17 cellular contexts compared by ENCODE assay signal in genomic region chr10:124994573-124995473, GRCh38. TPM values are rescaled to one million over a fixed set of nuclear protein-coding genes. Genes with fewer than 3 reads are reported as not detected.
A peak's percentile ranks its signal among the peaks of the same experiment; 100 is the strongest.
DNase-seq lines count a peak whose midpoint lies in the region; ATAC-seq and TF ChIP-seq lines count a peak whose summit lies in the region.
"Had no signal": no experiment of that assay in that cellular context is flagged by ENCODE, and none has a peak within 500 bp of the region (broad histone marks: within the 10 kb centered on the region; RNA-seq: fewer than 3 reads in every experiment).

No MANE protein-coding gene starts in this region.

- POLR2A ChIA-PET in MCF 10A (lab: Yijun Ruan, JAX) = interaction anchor here (0.6 kb wide), 1 partner anchor 13 kb away, joined by 3 read pairs; no protein-coding TSS in a partner anchor

- peaks cover 8% of the 10 kb centered on the region for H3K36me3 Mint-ChIP-seq in activated T-cell treated with anti-CD3 and anti-CD28 coated beads, Interleukin-2, amount 50 U/mL, for 24 hours (ENCODE audit: low read depth)
- H3K36me3 Mint-ChIP-seq in activated T-cell treated with anti-CD3 and anti-CD28 coated beads, Interleukin-2, amount 50 U/mL, for 72 hours (ENCODE audit: insufficient read depth in 2 of 2) = no peaks in the 10 kb centered on the region
- peaks cover 94% of the 10 kb centered on the region for H3K36me3 Mint-ChIP-seq in MCF 10A (ENCODE audit: insufficient read depth, unreplicated experiment)

- intact Hi-C loops in lower lobe of right lung (cut with DNase I) = no loop called here
- intact Hi-C loops in MCF 10A (cut with micrococcal nuclease) = no loop called here

- peaks cover 13% of the 10 kb centered on the region for H3K4me1 ChIP-seq in lower lobe of right lung
- H3K4me1 ChIP-seq: A549 had no signal

- H3K27ac ChIP-seq in lower lobe of right lung (no peak overlapping the region), temporal lobe (ENCODE audit: low read depth, low read length) (peak overlapping the region; percentile 51)
- H3K27ac ChIP-seq: A549, GM23248 had no signal

- H3K9me3 ChIP-seq in lower lobe of right lung = no peaks in the 10 kb centered on the region
- H3K9me3 ChIP-seq: A549 had no signal

- BruUV-seq in MCF 10A (replicated peaks; lab: Mats Ljungman, UMichigan) = no TSS peak

- H3K4me3 Mint-ChIP-seq in activated T-cell treated with anti-CD3 and anti-CD28 coated beads, Interleukin-2, amount 50 U/mL, for 24 hours = no peak overlapping the region
- H3K4me3 Mint-ChIP-seq in activated T-cell treated with anti-CD3 and anti-CD28 coated beads, Interleukin-2, amount 50 U/mL, for 72 hours = no peak overlapping the region
- H3K4me3 Mint-ChIP-seq in MCF 10A (ENCODE audit: unreplicated experiment) = no peak overlapping the region
- H3K4me3 Mint-ChIP-seq: CD8-positive, alpha-beta T cell had no signal

- no peak for TF ChIP-seq CTCF in lower lobe of right lung (IDR thresholded peaks at IDR 0.05)
- TF ChIP-seq CTCF in MCF 10A (IDR thresholded peaks at IDR 0.05; ENCODE audit: unreplicated experiment) = no peak

- H3K9me3 Mint-ChIP-seq in activated T-cell treated with anti-CD3 and anti-CD28 coated beads, Interleukin-2, amount 50 U/mL, for 24 hours = no peaks in the 10 kb centered on the region
- H3K9me3 Mint-ChIP-seq in activated T-cell treated with anti-CD3 and anti-CD28 coated beads, Interleukin-2, amount 50 U/mL, for 72 hours = no peaks in the 10 kb centered on the region
- H3K9me3 Mint-ChIP-seq in MCF 10A (ENCODE audit: unreplicated experiment) = no peaks in the 10 kb centered on the region
- H3K9me3 Mint-ChIP-seq: CD8-positive, alpha-beta T cell had no signal

- ATAC-seq in activated T-cell treated with anti-CD3 and anti-CD28 coated beads, Interleukin-2, amount 50 U/mL, for 72 hours (replicated peaks in 1 of 2) = no peak
- ATAC-seq in lower lobe of right lung = no peak
- ATAC-seq: A549; CD8-positive, alpha-beta T cell had no signal

- DNase-seq in activated T-cell treated with anti-CD3 and anti-CD28 coated beads, Interleukin-2, amount 50 U/mL, for 24 hours = peak; percentile 24
- DNase-seq in activated T-cell treated with anti-CD3 and anti-CD28 coated beads, Interleukin-2, amount 50 U/mL, for 72 hours = no peak
- peak; percentile 70 for DNase-seq in cerebellum (ENCODE audit: low spot score)
- peak; percentile 43 for DNase-seq in lower lobe of right lung
- no peak for DNase-seq in NCI-H524 treated with DMSO at 0.1 percent for 48 hours (lab: John Stamatoyannopoulos, UW)
- no peak for DNase-seq in MCF 10A (ENCODE audit: unreplicated experiment)
- no peak for DNase-seq in NCI-H2081 treated with DMSO at 0.1 percent for 48 hours (lab: John Stamatoyannopoulos, UW)
- DNase-seq: activated CD4-positive, alpha-beta T cell treated with anti-CD3 and anti-CD28 coated beads, Interleukin-2, amount 50 U/mL, for 4 hours; activated effector memory CD4-positive, alpha-beta T cell treated with Interleukin-2 at 50 U/mL for 16 hours; foreskin fibroblast; GM23248; SIG-M5; stimulated activated CD4-positive, alpha-beta T cell treated with anti-CD3 and anti-CD28 coated beads, Interleukin-2, amount 100 ng/mL, for 48 hours; T1000 had no signal

- CTCF ChIA-PET in MCF 10A (lab: Yijun Ruan, JAX) = interaction anchor here (0.6 kb wide), 1 partner anchor 61 kb away, joined by 3 read pairs; no protein-coding TSS in a partner anchor

- H3K27me3 ChIP-seq in lower lobe of right lung (ENCODE audit: low read depth) = no peaks in the 10 kb centered on the region

- peaks cover 92% of the 10 kb centered on the region for H3K36me3 ChIP-seq in lower lobe of right lung

- no peak overlapping the region for H3K4me3 ChIP-seq in lower lobe of right lung
- H3K4me3 ChIP-seq: A549, GM23248 had no signal

- no peaks in the 10 kb centered on the region for H3K4me1 Mint-ChIP-seq in activated T-cell treated with anti-CD3 and anti-CD28 coated beads, Interleukin-2, amount 50 U/mL, for 24 hours (ENCODE audit: low read depth)
- H3K4me1 Mint-ChIP-seq in activated T-cell treated with anti-CD3 and anti-CD28 coated beads, Interleukin-2, amount 50 U/mL, for 72 hours (ENCODE audit: low read depth) = no peaks in the 10 kb centered on the region
- no peaks in the 10 kb centered on the region for H3K4me1 Mint-ChIP-seq in MCF 10A (ENCODE audit: insufficient read depth, unreplicated experiment)

- H3K27me3 Mint-ChIP-seq in activated T-cell treated with anti-CD3 and anti-CD28 coated beads, Interleukin-2, amount 50 U/mL, for 24 hours = no peaks in the 10 kb centered on the region
- no peaks in the 10 kb centered on the region for H3K27me3 Mint-ChIP-seq in activated T-cell treated with anti-CD3 and anti-CD28 coated beads, Interleukin-2, amount 50 U/mL, for 72 hours (ENCODE audit: low read depth)
- H3K27me3 Mint-ChIP-seq in MCF 10A (ENCODE audit: insufficient read depth, unreplicated experiment) = no peaks in the 10 kb centered on the region

- peak overlapping the region; percentile 14 for H3K27ac Mint-ChIP-seq in activated T-cell treated with anti-CD3 and anti-CD28 coated beads, Interleukin-2, amount 50 U/mL, for 24 hours
- no peak overlapping the region for H3K27ac Mint-ChIP-seq in activated T-cell treated with anti-CD3 and anti-CD28 coated beads, Interleukin-2, amount 50 U/mL, for 72 hours
- H3K27ac Mint-ChIP-seq in MCF 10A (ENCODE audit: low read depth, unreplicated experiment) = no peak overlapping the region
- H3K27ac Mint-ChIP-seq: CD8-positive, alpha-beta T cell had no signal

RNA-seq across cellular contexts. Expression of gene ZRANB1, which starts 52.9 kb away (rescaled TPM):
- 10 to 100 TPM; 15.0 to 16.0 TPM for total RNA-seq in activated T-cell treated with anti-CD3 and anti-CD28 coated beads, Interleukin-2, amount 50 U/mL, for 72 hours
- 45.7 TPM for total RNA-seq in cerebellum
- total RNA-seq in lower lobe of right lung = 18.7 TPM
- 53.6 TPM for total RNA-seq in temporal lobe
- total RNA-seq in MCF 10A (2022) = 17.8 and 23.2 TPM in 2 replicates

Comparison
In these comparisons a context has a peak if more than half of its experiments do, and no peak if none do; other contexts are left out.
1. DNase-seq: peak in activated T-cell treated with anti-CD3 and anti-CD28 coated beads, Interleukin-2, amount 50 U/mL, for 24 hours (single experiment), cerebellum (single experiment) and lower lobe of right lung (single experiment); none in activated T-cell treated with anti-CD3 and anti-CD28 coated beads, Interleukin-2, amount 50 U/mL, for 72 hours (0 of 2), NCI-H524 treated with DMSO at 0.1 percent for 48 hours (single experiment), MCF 10A (single experiment) and NCI-H2081 treated with DMSO at 0.1 percent for 48 hours (single experiment).